11 cellular contexts compared by ENCODE assay signal in genomic region chr1:228903573-228904122, GRCh38.
DNase-seq lines count a peak whose midpoint lies in the region; ATAC-seq and TF ChIP-seq lines count a peak whose summit lies in the region.
"Had no signal": no experiment of that assay in that cellular context is flagged by ENCODE, and none has a peak within 500 bp of the region (broad histone marks: within the 10 kb centered on the region; RNA-seq: fewer than 3 reads in every experiment).

No MANE protein-coding gene starts in this region.

- no peak overlapping the region for H3K9ac ChIP-seq in neuronal stem cell (ENCODE audit: low read depth, low read length, poor library complexity)

- POLR2A ChIA-PET in T-cell (lab: Charles Lee) = no interaction called here

- TF ChIP-seq CTCF in natural killer cell (IDR thresholded peaks at IDR 0.05) = no peak
- no peak for TF ChIP-seq CTCF in fibroblast of the aortic adventitia (IDR thresholded peaks at IDR 0.05; ENCODE audit: insufficient read depth, low read length)
- TF ChIP-seq CTCF in progenitor cell of endocrine pancreas (IDR thresholded peaks at IDR 0.05; ENCODE audit: unreplicated experiment) = no peak

- CTCF ChIA-PET in T-cell (lab: Charles Lee) = no interaction called here

- ATAC-seq in natural killer cell treated with Interleukin-12 subunit alpha and Interleukin-12 subunit beta and Interleukin-15 and Interleukin-18, amount 100 ng/mL, for 72 hours = no peak
- ATAC-seq in natural killer cell (no peak), aorta (ENCODE audit: low FRiP score) (peak; percentile 19), T-cell (replicated peaks in 1 of 4) (no peak), T-helper 17 cell (no peak)

- H4K91ac ChIP-seq in neuronal stem cell (ENCODE audit: low read depth, low read length, poor library complexity) = no peak overlapping the region

- no peak overlapping the region for H3K27ac Mint-ChIP-seq in natural killer cell treated with Interleukin-12 subunit alpha and Interleukin-12 subunit beta and Interleukin-15 and Interleukin-18, amount 100 ng/mL, for 72 hours
- H3K27ac Mint-ChIP-seq in natural killer cell (no peak overlapping the region), progenitor cell of endocrine pancreas (no peak overlapping the region), T-cell (no peak overlapping the region), T-helper 17 cell (no peak overlapping the region)

- no peak overlapping the region for H2BK120ac ChIP-seq in neuronal stem cell (ENCODE audit: low read depth, low read length)

- peaks cover 0 to 12% (median 0%) of the 10 kb centered on the region in 3 experiments for H3K27me3 ChIP-seq in neuronal stem cell (ENCODE audit: control insufficient read depth in 3 of 3, insufficient read depth in 3 of 3, low read depth in 1 of 3, low read length in 3 of 3)
- no peaks in the 10 kb centered on the region for H3K27me3 ChIP-seq in aorta (ENCODE audit: control insufficient read depth in 1 of 2, insufficient read depth in 2 of 2, low read length in 1 of 2)

- H3K79me1 ChIP-seq in neuronal stem cell (ENCODE audit: low read depth, low read length) = no peaks in the 10 kb centered on the region

- H3K36me3 ChIP-seq in neuronal stem cell (replicated peaks in 1 of 2; ENCODE audit: control insufficient read depth in 2 of 2, insufficient read depth in 2 of 2, low read length in 2 of 2) (no peaks in the 10 kb centered on the region), aorta (ENCODE audit: control insufficient read depth in 1 of 2, insufficient read depth in 2 of 2, low read length in 1 of 2) (no peaks in the 10 kb centered on the region)

- no peak overlapping the region for H2AFZ ChIP-seq in neuronal stem cell (ENCODE audit: low read length)

- peaks cover 0 to 3% of the 10 kb centered on the region in 2 donors for H3K27me3 Mint-ChIP-seq in natural killer cell treated with Interleukin-12 subunit alpha and Interleukin-12 subunit beta and Interleukin-15 and Interleukin-18, amount 100 ng/mL, for 72 hours
- H3K27me3 Mint-ChIP-seq in natural killer cell (ENCODE audit: low read depth in 2 of 2) = peaks cover 0 to 5% of the 10 kb centered on the region in 2 donors
- H3K27me3 Mint-ChIP-seq in progenitor cell of endocrine pancreas = peaks cover 15% of the 10 kb centered on the region
- no peaks in the 10 kb centered on the region for H3K27me3 Mint-ChIP-seq in T-cell
- H3K27me3 Mint-ChIP-seq in T-helper 17 cell = no peaks in the 10 kb centered on the region

- no peak overlapping the region for H3K4ac ChIP-seq in neuronal stem cell (ENCODE audit: low read length)

- no peak overlapping the region for H3K4me2 ChIP-seq in neuronal stem cell (ENCODE audit: insufficient read depth, low read length, poor library complexity, severe bottlenecking)

- H3K4me3 ChIP-seq in fibroblast of the aortic adventitia (ENCODE audit: low read depth, low read length) (no peak overlapping the region), neuronal stem cell (ENCODE audit: low read length in 2 of 2) (no peak overlapping the region), aorta (ENCODE audit: low read length in 2 of 2) (no peak overlapping the region)
- H3K4me3 ChIP-seq: psoas muscle had no signal

- H3K4me1 Mint-ChIP-seq in natural killer cell treated with Interleukin-12 subunit alpha and Interleukin-12 subunit beta and Interleukin-15 and Interleukin-18, amount 100 ng/mL, for 72 hours (ENCODE audit: low read depth in 2 of 2) = no peaks in the 10 kb centered on the region
- H3K4me1 Mint-ChIP-seq in natural killer cell = no peaks in the 10 kb centered on the region
- peaks cover 8% of the 10 kb centered on the region for H3K4me1 Mint-ChIP-seq in progenitor cell of endocrine pancreas (ENCODE audit: low read depth)
- no peaks in the 10 kb centered on the region for H3K4me1 Mint-ChIP-seq in T-cell
- H3K4me1 Mint-ChIP-seq in T-helper 17 cell = peaks cover 5% of the 10 kb centered on the region

- intact Hi-C loops in natural killer cell (cut with micrococcal nuclease) = no loop called here
- intact Hi-C loops in aorta (cut with DNase I) = loop anchor here (2.0 to 10.0 kb wide), 5 partner anchors 34 to 321 kb away; partner anchors contain the start of gene RHOU (in 1 of the 2)

- no peak overlapping the region for H4K8ac ChIP-seq in neuronal stem cell (ENCODE audit: low read depth, low read length)

- DNase-seq in natural killer cell treated with Interleukin-12 subunit alpha and Interleukin-12 subunit beta and Interleukin-15 and Interleukin-18, amount 100 ng/mL, for 72 hours (ENCODE audit: low spot score) = peak; percentile 20
- DNase-seq in natural killer cell (no peak), fibroblast of the aortic adventitia (ENCODE audit: low read depth) (peak; percentile 14), neuronal stem cell (ENCODE audit: low spot score) (no peak), aorta (no peak), progenitor cell of endocrine pancreas (ENCODE audit: low spot score, unreplicated experiment) (no peak), T-cell (no peak), T-helper 17 cell (no peak)
- DNase-seq: NCI-H1417 treated with DMSO at 0.1 percent for 48 hours, RPMI8226 had no signal

- H2BK5ac ChIP-seq in neuronal stem cell (ENCODE audit: low read length) = no peak overlapping the region

- H3K9me3 Mint-ChIP-seq in natural killer cell treated with Interleukin-12 subunit alpha and Interleukin-12 subunit beta and Interleukin-15 and Interleukin-18, amount 100 ng/mL, for 72 hours = no peaks in the 10 kb centered on the region
- H3K9me3 Mint-ChIP-seq in natural killer cell = no peaks in the 10 kb centered on the region
- H3K9me3 Mint-ChIP-seq in progenitor cell of endocrine pancreas (ENCODE audit: low read depth) = no peaks in the 10 kb centered on the region
- H3K9me3 Mint-ChIP-seq in T-cell = peaks cover 0 to 4% (median 2%) of the 10 kb centered on the region in 3 donors

- H3K23ac ChIP-seq in neuronal stem cell (ENCODE audit: low read depth, low read length, poor library complexity) = no peak overlapping the region

- no peaks in the 10 kb centered on the region for H3K36me3 Mint-ChIP-seq in natural killer cell treated with Interleukin-12 subunit alpha and Interleukin-12 subunit beta and Interleukin-15 and Interleukin-18, amount 100 ng/mL, for 72 hours
- no peaks in the 10 kb centered on the region for H3K36me3 Mint-ChIP-seq in natural killer cell
- no peaks in the 10 kb centered on the region for H3K36me3 Mint-ChIP-seq in progenitor cell of endocrine pancreas (ENCODE audit: insufficient read depth)
- no peaks in the 10 kb centered on the region for H3K36me3 Mint-ChIP-seq in T-cell
- H3K36me3 Mint-ChIP-seq in T-helper 17 cell (ENCODE audit: low read depth) = no peaks in the 10 kb centered on the region

- peak overlapping the region; percentile 49 for H2AK5ac ChIP-seq in neuronal stem cell (ENCODE audit: low read depth, low read length)

- no peak overlapping the region for H2BK12ac ChIP-seq in neuronal stem cell (ENCODE audit: low read length)

- H3K4me3 Mint-ChIP-seq in natural killer cell treated with Interleukin-12 subunit alpha and Interleukin-12 subunit beta and Interleukin-15 and Interleukin-18, amount 100 ng/mL, for 72 hours = no peak overlapping the region
- no peak overlapping the region for H3K4me3 Mint-ChIP-seq in natural killer cell
- no peak overlapping the region for H3K4me3 Mint-ChIP-seq in progenitor cell of endocrine pancreas (ENCODE audit: low read depth)
- H3K4me3 Mint-ChIP-seq in T-cell = no peak overlapping the region
- H3K4me3 Mint-ChIP-seq in T-helper 17 cell = no peak overlapping the region

- H3K27ac ChIP-seq in neuronal stem cell (replicated peaks; ENCODE audit: low read length) = no peak overlapping the region
- peak overlapping the region in 1 of 2 donors; percentile 82 for H3K27ac ChIP-seq in aorta (ENCODE audit: low read depth in 1 of 2, low read length in 2 of 2)
- H3K27ac ChIP-seq: psoas muscle had no signal

- peak overlapping the region; percentile 68 for H3K18ac ChIP-seq in neuronal stem cell (ENCODE audit: low read length)

- peak overlapping the region; percentile 30 for H2BK15ac ChIP-seq in neuronal stem cell (ENCODE audit: low read length)

- H3K9me3 ChIP-seq in neuronal stem cell (replicated peaks in 1 of 2; ENCODE audit: control insufficient read depth in 2 of 2, insufficient read depth in 1 of 2, low read depth in 1 of 2, low read length in 2 of 2) = peaks cover 0 to 2% of the 10 kb centered on the region in 2 donors
- peaks cover 2% of the 10 kb centered on the region for H3K9me3 ChIP-seq in aorta (ENCODE audit: control insufficient read depth, low read length)
- no peaks in the 10 kb centered on the region for H3K9me3 ChIP-seq in T-helper 17 cell (ENCODE audit: control insufficient read depth, low read length, poor library complexity, severe bottlenecking)
- H3K9me3 ChIP-seq: psoas muscle had no signal

- H3K14ac ChIP-seq in neuronal stem cell (ENCODE audit: low read length) = no peak overlapping the region

- no CpG with 5 or more reads among the region's 7 CpGs for WGBS in neuronal stem cell (ENCODE audit: extremely low coverage in 2 of 2, insufficient read length in 2 of 2, insufficient replicate concordance in 1 of 2), 2 donors
- 82 to 83% methylated on average over 7 of the region's 7 CpGs for WGBS in aorta, 2 donors

- H3K4me1 ChIP-seq in neuronal stem cell (ENCODE audit: control insufficient read depth in 2 of 2, insufficient read depth in 1 of 2, low read depth in 1 of 2, low read length in 2 of 2) (peaks cover 0 to 14% of the 10 kb centered on the region in 2 donors), aorta (ENCODE audit: control insufficient read depth in 1 of 2, insufficient read depth in 2 of 2, low read length in 2 of 2) (no peaks in the 10 kb centered on the region)

Comparison
In these comparisons a context has a peak if more than half of its experiments do, and no peak if none do; other contexts are left out.
1. DNase-seq: peak in natural killer cell treated with Interleukin-12 subunit alpha and Interleukin-12 subunit beta and Interleukin-15 and Interleukin-18, amount 100 ng/mL, for 72 hours (single experiment) and fibroblast of the aortic adventitia (single experiment); none in natural killer cell (single experiment), neuronal stem cell (single experiment), aorta (0 of 2), progenitor cell of endocrine pancreas (single experiment), T-cell (0 of 34) and T-helper 17 cell (0 of 3).